In the genomic region with DNA sequence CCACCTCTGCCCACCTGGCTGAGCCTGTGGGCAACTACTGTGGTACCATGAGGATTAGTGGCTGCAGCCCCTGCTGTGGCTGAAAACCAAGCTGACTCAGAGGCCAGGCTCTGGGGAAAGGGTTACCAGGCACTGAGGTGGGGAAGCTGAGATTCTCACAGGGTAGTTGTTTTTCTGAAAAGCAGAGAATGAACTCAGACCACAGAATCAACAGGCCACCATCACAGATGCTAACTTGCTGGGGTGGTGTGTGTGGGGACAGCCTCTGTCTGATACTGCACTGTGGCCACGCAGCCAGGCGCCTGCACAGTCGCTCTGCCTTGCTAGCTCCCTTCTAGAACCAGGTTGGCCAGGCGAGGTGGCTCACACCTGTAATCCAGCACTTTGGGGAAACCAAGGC, we compare ENCODE assay signal across 1 cellular context.
TF ChIP-seq lines count a peak whose summit lies in the region.

No MANE protein-coding gene starts in this region.

TF ChIP-seq in IMR-90, 13 proteins besides CTCF, POLR2A, EP300 and RAD21:
- no peak for TF ChIP-seq RFX5 (IDR thresholded peaks at IDR 0.05; ENCODE audit: low read depth, low read length)
- TF ChIP-seq MAFK (IDR thresholded peaks at IDR 0.05; ENCODE audit: low read depth, low read length), result no peak
- TF ChIP-seq FOS (IDR thresholded peaks at IDR 0.05; ENCODE audit: low read depth, low read length), result no peak
- no peak for TF ChIP-seq BHLHE40 (IDR thresholded peaks at IDR 0.05; ENCODE audit: low read depth, low read length)
- no peak for TF ChIP-seq RCOR1 (IDR thresholded peaks at IDR 0.05; ENCODE audit: insufficient replicate concordance, low read length)
- TF ChIP-seq CEBPB (IDR thresholded peaks at IDR 0.05; ENCODE audit: low read depth, low read length), result no peak
- TF ChIP-seq MAZ (IDR thresholded peaks at IDR 0.05; ENCODE audit: borderline replicate concordance, low read depth, low read length), result no peak
- TF ChIP-seq SMC3 (IDR thresholded peaks at IDR 0.05; ENCODE audit: low read depth, low read length), result no peak
- TF ChIP-seq NFE2L2 (IDR thresholded peaks at IDR 0.05; ENCODE audit: low read depth, low read length), result no peak
- no peak for TF ChIP-seq CHD1 (IDR thresholded peaks at IDR 0.05; ENCODE audit: low read depth, low read length)
- no peak for TF ChIP-seq ELK1 (IDR thresholded peaks at IDR 0.05; ENCODE audit: borderline replicate concordance, low read depth, low read length)
- TF ChIP-seq USF2 (IDR thresholded peaks at IDR 0.05; ENCODE audit: low read depth, low read length), result no peak
- no peak for TF ChIP-seq MXI1 (IDR thresholded peaks at IDR 0.05; ENCODE audit: borderline replicate concordance, low read depth, low read length)
